Comparison of ENCODE assay signal across 9 cellular contexts in genomic region chr6:54717849-54718455, GRCh38.
A peak's percentile ranks its signal among the peaks of the same experiment; 100 is the strongest.
DNase-seq lines count a peak whose midpoint lies in the region; ATAC-seq, FAIRE-seq and TF ChIP-seq lines count a peak whose summit lies in the region.
"Had no signal": no experiment of that assay in that cellular context is flagged by ENCODE, and none has a peak within 500 bp of the region (broad histone marks: within the 10 kb centered on the region; RNA-seq: fewer than 3 reads in every experiment).

No MANE protein-coding gene starts in this region.

- peak; percentile 86 to 94 for TF ChIP-seq CTCF in fibroblast of lung (conservative IDR thresholded peaks at IDR 0.05 in 1 of 2, IDR thresholded peaks at IDR 0.05 in 1 of 2; ENCODE audit: low read depth in 1 of 2, low read length in 2 of 2)

- peak; percentile 38 for DNase-seq in Caki2 (ENCODE audit: low read depth)
- no peak for DNase-seq in GM19239 (ENCODE audit: insufficient read length, low spot score)
- DNase-seq in NCI-H524 (lab: John Stamatoyannopoulos, UW), result peak; percentile 23 to 81
- DNase-seq in activated CD4-positive, alpha-beta memory T cell treated with anti-CD3 and anti-CD28 coated beads for 36 hours, result peak; percentile 54
- peak; percentile 34 to 50 for DNase-seq in fibroblast of lung (ENCODE audit: low read depth in 2 of 2)
- peak; percentile 8 for DNase-seq in non-pigmented ciliary epithelial cell (ENCODE audit: low read depth)
- no peak for DNase-seq in activated T-helper 1 cell treated with anti-CD3 and anti-CD28 coated beads, Interleukin-12 subunit alpha, Interleukin-12 subunit beta, Interleukin-2, Interleukin-4 antibody, amounts not matched to agents 30 ng/mL and 10 ng/mL and 1 ng/mL, durations not matched to agents 14 hours and 24 hours and 36 hours (ENCODE audit: low spot score)

- intact Hi-C loops in activated CD4-positive, alpha-beta memory T cell treated with anti-CD3 and anti-CD28 coated beads for 36 hours (cut with micrococcal nuclease), result loop anchor here (2.0 kb wide), 1 partner anchor 523 kb away; no protein-coding TSS in a partner anchor
- intact Hi-C loops in activated T-helper 1 cell treated with anti-CD3 and anti-CD28 coated beads, Interleukin-12 subunit alpha, Interleukin-12 subunit beta, Interleukin-2, Interleukin-4 antibody, amounts not matched to agents 30 ng/mL and 10 ng/mL and 1 ng/mL, durations not matched to agents 14 hours and 24 hours and 36 hours (cut with micrococcal nuclease), result loop anchor here (2.0 to 5.0 kb wide), 2 partner anchors 351 to 524 kb away; no protein-coding TSS in a partner anchor

- ATAC-seq in HG03196 (IDR thresholded peaks at IDR 0.05; ENCODE audit: unreplicated experiment), result peak; percentile 64

- no peak overlapping the region for H3K4me3 ChIP-seq in fibroblast of lung (replicated peaks in 1 of 4; ENCODE audit: control extremely low read depth in 1 of 4, insufficient read depth in 1 of 4, low read depth in 3 of 4, low read length in 4 of 4)

- no peak overlapping the region for H2AFZ ChIP-seq in fibroblast of lung (ENCODE audit: low read length)

- H3K27ac ChIP-seq in fibroblast of lung (ENCODE audit: insufficient read depth, low read length), result no peak overlapping the region

- no peaks in the 10 kb centered on the region for H3K4me1 ChIP-seq in fibroblast of lung (ENCODE audit: control insufficient read depth, extremely low read depth, insufficient read depth, low read length)

- H3K9ac ChIP-seq in fibroblast of lung (ENCODE audit: insufficient read depth, low read length), result no peak overlapping the region

- no peaks in the 10 kb centered on the region for H4K20me1 ChIP-seq in fibroblast of lung (ENCODE audit: control insufficient read depth, extremely low read depth, insufficient read depth, low read length)

- CTCF ChIA-PET in activated CD4-positive, alpha-beta memory T cell treated with anti-CD3 and anti-CD28 coated beads for 36 hours (lab: Charles Lee), result interaction anchor here (0.8 to 2.6 kb wide), 16 partner anchors 7 to 348 kb away, joined by 3 to 14 read pairs (median 4); no protein-coding TSS in a partner anchor

- no peaks in the 10 kb centered on the region for H3K27me3 Mint-ChIP-seq in activated CD4-positive, alpha-beta memory T cell treated with anti-CD3 and anti-CD28 coated beads for 36 hours
- H3K27me3 Mint-ChIP-seq in activated T-helper 1 cell treated with anti-CD3 and anti-CD28 coated beads, Interleukin-12 subunit alpha, Interleukin-12 subunit beta, Interleukin-2, Interleukin-4 antibody, amounts not matched to agents 30 ng/mL and 10 ng/mL and 1 ng/mL, durations not matched to agents 14 hours and 24 hours and 36 hours (ENCODE audit: insufficient read depth), result no peaks in the 10 kb centered on the region
- H3K27me3 Mint-ChIP-seq: activated naive CD4-positive, alpha-beta T cell treated with anti-CD3 and anti-CD28 coated beads, Interleukin-2, amount 50 U/mL, for 24 hours had no signal

- H3K4me2 ChIP-seq in fibroblast of lung (ENCODE audit: extremely low read depth, insufficient read depth, low read length), result no peak overlapping the region

- H3K36me3 Mint-ChIP-seq in activated CD4-positive, alpha-beta memory T cell treated with anti-CD3 and anti-CD28 coated beads for 36 hours, result no peaks in the 10 kb centered on the region
- no peaks in the 10 kb centered on the region for H3K36me3 Mint-ChIP-seq in activated T-helper 1 cell treated with anti-CD3 and anti-CD28 coated beads, Interleukin-12 subunit alpha, Interleukin-12 subunit beta, Interleukin-2, Interleukin-4 antibody, amounts not matched to agents 30 ng/mL and 10 ng/mL and 1 ng/mL, durations not matched to agents 14 hours and 24 hours and 36 hours (ENCODE audit: low read depth)
- H3K36me3 Mint-ChIP-seq: activated naive CD4-positive, alpha-beta T cell treated with anti-CD3 and anti-CD28 coated beads, Interleukin-2, amount 50 U/mL, for 24 hours had no signal

- no peaks in the 10 kb centered on the region for H3K79me2 ChIP-seq in fibroblast of lung (ENCODE audit: control insufficient read depth, insufficient read depth, low read length)

- in situ Hi-C loops in Caki2 (cut with HindIII; ENCODE audit: low pct_unique_long_range_greater_than_20kb, low sequenced_read_pairs), result no loop called here

- POLR2A ChIA-PET in activated CD4-positive, alpha-beta memory T cell treated with anti-CD3 and anti-CD28 coated beads for 36 hours (lab: Charles Lee), result no interaction called here

- FAIRE-seq in GM19239 (lab: Jason Lieb, UNC), result peak; percentile 84

- no peak overlapping the region for H3K27ac Mint-ChIP-seq in activated CD4-positive, alpha-beta memory T cell treated with anti-CD3 and anti-CD28 coated beads for 36 hours
- no peak overlapping the region for H3K27ac Mint-ChIP-seq in activated T-helper 1 cell treated with anti-CD3 and anti-CD28 coated beads, Interleukin-12 subunit alpha, Interleukin-12 subunit beta, Interleukin-2, Interleukin-4 antibody, amounts not matched to agents 30 ng/mL and 10 ng/mL and 1 ng/mL, durations not matched to agents 14 hours and 24 hours and 36 hours
- H3K27ac Mint-ChIP-seq: activated naive CD4-positive, alpha-beta T cell treated with anti-CD3 and anti-CD28 coated beads, Interleukin-2, amount 50 U/mL, for 24 hours had no signal

- H3K9me3 Mint-ChIP-seq in activated CD4-positive, alpha-beta memory T cell treated with anti-CD3 and anti-CD28 coated beads for 36 hours, result no peaks in the 10 kb centered on the region
- H3K9me3 Mint-ChIP-seq in activated T-helper 1 cell treated with anti-CD3 and anti-CD28 coated beads, Interleukin-12 subunit alpha, Interleukin-12 subunit beta, Interleukin-2, Interleukin-4 antibody, amounts not matched to agents 30 ng/mL and 10 ng/mL and 1 ng/mL, durations not matched to agents 14 hours and 24 hours and 36 hours, result no peaks in the 10 kb centered on the region
- H3K9me3 Mint-ChIP-seq: activated naive CD4-positive, alpha-beta T cell treated with anti-CD3 and anti-CD28 coated beads, Interleukin-2, amount 50 U/mL, for 24 hours had no signal

- no peak overlapping the region for H3K4me3 Mint-ChIP-seq in activated CD4-positive, alpha-beta memory T cell treated with anti-CD3 and anti-CD28 coated beads for 36 hours
- no peak overlapping the region for H3K4me3 Mint-ChIP-seq in activated T-helper 1 cell treated with anti-CD3 and anti-CD28 coated beads, Interleukin-12 subunit alpha, Interleukin-12 subunit beta, Interleukin-2, Interleukin-4 antibody, amounts not matched to agents 30 ng/mL and 10 ng/mL and 1 ng/mL, durations not matched to agents 14 hours and 24 hours and 36 hours
- H3K4me3 Mint-ChIP-seq: activated naive CD4-positive, alpha-beta T cell treated with anti-CD3 and anti-CD28 coated beads, Interleukin-2, amount 50 U/mL, for 24 hours had no signal

- H3K36me3 ChIP-seq in fibroblast of lung (ENCODE audit: control insufficient read depth, insufficient read depth, low read length), result no peaks in the 10 kb centered on the region

- H3K4me1 Mint-ChIP-seq in activated CD4-positive, alpha-beta memory T cell treated with anti-CD3 and anti-CD28 coated beads for 36 hours (ENCODE audit: low read depth), result no peaks in the 10 kb centered on the region
- no peaks in the 10 kb centered on the region for H3K4me1 Mint-ChIP-seq in activated T-helper 1 cell treated with anti-CD3 and anti-CD28 coated beads, Interleukin-12 subunit alpha, Interleukin-12 subunit beta, Interleukin-2, Interleukin-4 antibody, amounts not matched to agents 30 ng/mL and 10 ng/mL and 1 ng/mL, durations not matched to agents 14 hours and 24 hours and 36 hours (ENCODE audit: low read depth)
- H3K4me1 Mint-ChIP-seq: activated naive CD4-positive, alpha-beta T cell treated with anti-CD3 and anti-CD28 coated beads, Interleukin-2, amount 50 U/mL, for 24 hours had no signal

- H3K27me3 ChIP-seq in fibroblast of lung (ENCODE audit: control insufficient read depth, insufficient read depth, low read length), result no peaks in the 10 kb centered on the region

- H3K9me3 ChIP-seq in fibroblast of lung (ENCODE audit: control insufficient read depth, insufficient read depth, low read depth, low read length), result no peaks in the 10 kb centered on the region

Comparison
In these comparisons a context has a peak if more than half of its experiments do, and no peak if none do; other contexts are left out.
1. DNase-seq: peak in Caki2 (single experiment), NCI-H524 (2 of 2), activated CD4-positive, alpha-beta memory T cell treated with anti-CD3 and anti-CD28 coated beads for 36 hours (single experiment), fibroblast of lung (2 of 2) and non-pigmented ciliary epithelial cell (single experiment); none in GM19239 (single experiment) and activated T-helper 1 cell treated with anti-CD3 and anti-CD28 coated beads, Interleukin-12 subunit alpha, Interleukin-12 subunit beta, Interleukin-2, Interleukin-4 antibody, amounts not matched to agents 30 ng/mL and 10 ng/mL and 1 ng/mL, durations not matched to agents 14 hours and 24 hours and 36 hours (single experiment).